ENCODE assay signal across 11 cellular contexts in genomic region chr18:34494359-34494696, GRCh38.
DNase-seq lines count a peak whose midpoint lies in the region; ATAC-seq and TF ChIP-seq lines count a peak whose summit lies in the region.
"Had no signal": no experiment of that assay in that cellular context is flagged by ENCODE, and none has a peak within 500 bp of the region (broad histone marks: within the 10 kb centered on the region; RNA-seq: fewer than 3 reads in every experiment).

No MANE protein-coding gene starts in this region.

- H3K9me3 ChIP-seq in ectodermal cell (ENCODE audit: control insufficient read depth, low read length) (no peaks in the 10 kb centered on the region), uterus (no peaks in the 10 kb centered on the region)

- ATAC-seq in activated naive CD8-positive, alpha-beta T cell treated with anti-CD3 and anti-CD28 coated beads, Interleukin-2, amount 10 ng/mL, durations not matched to agents 7 days and 5 days (ENCODE audit: low read depth) = no peak
- no peak for ATAC-seq in HG03045 (IDR thresholded peaks at IDR 0.05; ENCODE audit: unreplicated experiment)

- peaks cover 30% of the 10 kb centered on the region for H3K27me3 Mint-ChIP-seq in activated naive CD8-positive, alpha-beta T cell treated with anti-CD3 and anti-CD28 coated beads, Interleukin-2, amount 10 ng/mL, durations not matched to agents 7 days and 5 days
- H3K27me3 Mint-ChIP-seq in activated naive CD8-positive, alpha-beta T cell treated with anti-CD3 and anti-CD28 coated beads for 36 hours = peaks cover 42% of the 10 kb centered on the region
- H3K27me3 Mint-ChIP-seq in mesothelial cell of epicardium (ENCODE audit: low read depth) = peaks cover 38% of the 10 kb centered on the region

- intact Hi-C loops in uterus (cut with DNase I; ENCODE audit: low total_unique reads) = no loop called here

- POLR2A ChIA-PET in activated naive CD8-positive, alpha-beta T cell treated with anti-CD3 and anti-CD28 coated beads, Interleukin-2, amount 10 ng/mL, durations not matched to agents 7 days and 5 days (lab: Charles Lee) = no interaction called here

- H3K27ac ChIP-seq in ectodermal cell (ENCODE audit: insufficient read depth, low read depth, low read length, poor library complexity, severe bottlenecking) (no peak overlapping the region), uterus (no peak overlapping the region)

- peaks cover 2% of the 10 kb centered on the region for H3K36me3 Mint-ChIP-seq in activated naive CD8-positive, alpha-beta T cell treated with anti-CD3 and anti-CD28 coated beads, Interleukin-2, amount 10 ng/mL, durations not matched to agents 7 days and 5 days
- no peaks in the 10 kb centered on the region for H3K36me3 Mint-ChIP-seq in activated naive CD8-positive, alpha-beta T cell treated with anti-CD3 and anti-CD28 coated beads for 36 hours
- no peaks in the 10 kb centered on the region for H3K36me3 Mint-ChIP-seq in mesothelial cell of epicardium

- H3K4me3 ChIP-seq in ectodermal cell (ENCODE audit: insufficient read depth, low read depth, low read length) = peak overlapping the region; percentile 50
- peak overlapping the region; percentile 24 to 38 for H3K4me3 ChIP-seq in uterus

- in situ Hi-C loops in GM13976 (cut with MboI; ENCODE audit: low sequenced_read_pairs, unreplicated experiment) = no loop called here

- 6 to 8% methylated on average over 10 to 16 of the region's 16 CpGs for WGBS in ectodermal cell, 2 experiments

- no peak overlapping the region for H3K27ac Mint-ChIP-seq in activated naive CD8-positive, alpha-beta T cell treated with anti-CD3 and anti-CD28 coated beads, Interleukin-2, amount 10 ng/mL, durations not matched to agents 7 days and 5 days
- no peak overlapping the region for H3K27ac Mint-ChIP-seq in activated naive CD8-positive, alpha-beta T cell treated with anti-CD3 and anti-CD28 coated beads for 36 hours
- peak overlapping the region; percentile 47 for H3K27ac Mint-ChIP-seq in mesothelial cell of epicardium
- H3K27ac Mint-ChIP-seq: naive B cell had no signal

- H3K4me1 ChIP-seq in ectodermal cell (ENCODE audit: control insufficient read depth, insufficient read depth, low read length) (no peaks in the 10 kb centered on the region), uterus (no peaks in the 10 kb centered on the region)

- peaks cover 3% of the 10 kb centered on the region for H3K4me1 Mint-ChIP-seq in activated naive CD8-positive, alpha-beta T cell treated with anti-CD3 and anti-CD28 coated beads, Interleukin-2, amount 10 ng/mL, durations not matched to agents 7 days and 5 days
- H3K4me1 Mint-ChIP-seq in activated naive CD8-positive, alpha-beta T cell treated with anti-CD3 and anti-CD28 coated beads for 36 hours = peaks cover 2% of the 10 kb centered on the region
- peaks cover 26% of the 10 kb centered on the region for H3K4me1 Mint-ChIP-seq in mesothelial cell of epicardium

- TF ChIP-seq CTCF in mesothelial cell of epicardium (IDR thresholded peaks at IDR 0.05; ENCODE audit: unreplicated experiment) (no peak), uterus (IDR thresholded peaks at IDR 0.05) (no peak), GM13976 (IDR thresholded peaks at IDR 0.05; ENCODE audit: borderline replicate concordance, control extremely low read depth, extremely low read depth, insufficient read depth, missing control alignments) (no peak)

- peak overlapping the region; percentile 15 for H3K4me3 Mint-ChIP-seq in activated naive CD8-positive, alpha-beta T cell treated with anti-CD3 and anti-CD28 coated beads, Interleukin-2, amount 10 ng/mL, durations not matched to agents 7 days and 5 days
- H3K4me3 Mint-ChIP-seq in activated naive CD8-positive, alpha-beta T cell treated with anti-CD3 and anti-CD28 coated beads for 36 hours = no peak overlapping the region
- H3K4me3 Mint-ChIP-seq in mesothelial cell of epicardium = peak overlapping the region; percentile 74

- H3K27me3 ChIP-seq in ectodermal cell (ENCODE audit: control insufficient read depth, insufficient read depth, low read length, poor library complexity, severe bottlenecking) (peaks cover 36% of the 10 kb centered on the region), uterus (peaks cover 0 to 20% of the 10 kb centered on the region in 2 donors)

- no peak for DNase-seq in activated naive CD8-positive, alpha-beta T cell treated with anti-CD3 and anti-CD28 coated beads, Interleukin-2, amount 10 ng/mL, durations not matched to agents 7 days and 5 days
- DNase-seq in activated naive CD8-positive, alpha-beta T cell treated with anti-CD3 and anti-CD28 coated beads for 36 hours = no peak
- DNase-seq in mesothelial cell of epicardium (ENCODE audit: low spot score in 2 of 2, unreplicated experiment in 2 of 2) (no peak), uterus (no peak), GM13976 (ENCODE audit: low spot score) (no peak), superior temporal gyrus (ENCODE audit: extremely low spot score) (no peak)
- DNase-seq: activated CD4-positive, alpha-beta T cell treated with anti-CD3 and anti-CD28 coated beads, Interleukin-2, amount 50 U/mL, for 1 hour; effector CD4-positive, alpha-beta T cell; naive B cell had no signal

- H3K36me3 ChIP-seq in ectodermal cell (ENCODE audit: control insufficient read depth, insufficient read depth, low read length) = no peaks in the 10 kb centered on the region
- no peaks in the 10 kb centered on the region for H3K36me3 ChIP-seq in uterus

- no peaks in the 10 kb centered on the region for H3K9me3 Mint-ChIP-seq in activated naive CD8-positive, alpha-beta T cell treated with anti-CD3 and anti-CD28 coated beads, Interleukin-2, amount 10 ng/mL, durations not matched to agents 7 days and 5 days
- H3K9me3 Mint-ChIP-seq in activated naive CD8-positive, alpha-beta T cell treated with anti-CD3 and anti-CD28 coated beads for 36 hours = no peaks in the 10 kb centered on the region
- no peaks in the 10 kb centered on the region for H3K9me3 Mint-ChIP-seq in mesothelial cell of epicardium

- no peak for TF ChIP-seq POLR2A in uterus (IDR thresholded peaks at IDR 0.05)
